Comparison of ENCODE assay signal across 12 cellular contexts in genomic region chr10:7488418-7488829, GRCh38.
DNase-seq lines count a peak whose midpoint lies in the region; ATAC-seq and TF ChIP-seq lines count a peak whose summit lies in the region.
"Had no signal": no experiment of that assay in that cellular context is flagged by ENCODE, and none has a peak within 500 bp of the region (broad histone marks: within the 10 kb centered on the region; RNA-seq: fewer than 3 reads in every experiment).

No MANE protein-coding gene starts in this region.

- peak; percentile 28 to 75 for DNase-seq in NOMO-1 (lab: John Stamatoyannopoulos, UW; ENCODE audit: unreplicated experiment in 2 of 2)
- peak; percentile 63 for DNase-seq in fibroblast of pulmonary artery (ENCODE audit: low read depth)
- DNase-seq in inferior parietal cortex (ENCODE audit: extremely low spot score): no peak
- DNase-seq in stimulated activated CD4-positive, alpha-beta T cell treated with anti-CD3 and anti-CD28 coated beads, Interleukin-4, amount 100 ng/mL, for 4 hours: no peak
- DNase-seq in NCI-H69 (lab: John Stamatoyannopoulos, UW): no peak
- DNase-seq: activated T-cell treated with anti-CD3 and anti-CD28 coated beads for 4 hours; CD8-positive, alpha-beta memory T cell; central memory CD4-positive, alpha-beta T cell; stimulated activated CD4-positive, alpha-beta T cell treated with anti-CD3 and anti-CD28 coated beads, Interleukin-12 subunit alpha, Interleukin-12 subunit beta, amount 100 ng/mL, for 4 hours had no signal

- H3K4me1 ChIP-seq in HEK293 (ENCODE audit: control insufficient read depth, insufficient read depth, low read length) (peaks cover 13% of the 10 kb centered on the region), parathyroid adenoma (peaks cover 8% of the 10 kb centered on the region)

- TF ChIP-seq CTCF in HEK293 (tag by site-specific recombination; IDR thresholded peaks at IDR 0.05) (no peak), fibroblast of pulmonary artery (IDR thresholded peaks at IDR 0.05; ENCODE audit: low read length, missing control alignments) (no peak), parathyroid adenoma (IDR thresholded peaks at IDR 0.05) (no peak)

- peak overlapping the region; percentile 12 for H2AFZ ChIP-seq in parathyroid adenoma

- peak overlapping the region; percentile 2 for H3K4me2 ChIP-seq in parathyroid adenoma (ENCODE audit: low read length)

- POLR2A ChIA-PET in HEK293 (lab: Yijun Ruan, JAX): interaction anchor here (0.6 kb wide), 1 partner anchor 653 kb away, joined by 4 read pairs; no protein-coding TSS in a partner anchor

- no peaks in the 10 kb centered on the region for H3K79me2 ChIP-seq in parathyroid adenoma

- ATAC-seq in GM21528 (IDR thresholded peaks at IDR 0.05; ENCODE audit: low FRiP score, unreplicated experiment): no peak

- CTCF ChIA-PET in HEK293 (lab: Yijun Ruan, JAX): no interaction called here

- no peak overlapping the region for H3K27ac ChIP-seq in HEK293 (ENCODE audit: extremely low read depth, low read depth, low read length)
- no peak overlapping the region for H3K27ac ChIP-seq in parathyroid adenoma

- H3K9me3 ChIP-seq in HEK293 (ENCODE audit: control insufficient read depth, insufficient read depth, low read depth, low read length) (no peaks in the 10 kb centered on the region), parathyroid adenoma (ENCODE audit: control insufficient read depth, low read length) (no peaks in the 10 kb centered on the region)

- H3K9ac ChIP-seq in parathyroid adenoma: no peak overlapping the region

- no peaks in the 10 kb centered on the region for H3K36me3 ChIP-seq in HEK293 (ENCODE audit: control insufficient read depth in 2 of 2, insufficient read depth in 1 of 2, low read length in 2 of 2)
- H3K36me3 ChIP-seq in parathyroid adenoma (ENCODE audit: control insufficient read depth, insufficient read depth, low read length): no peaks in the 10 kb centered on the region

- no peak overlapping the region for H3K4me3 ChIP-seq in HEK293 (ENCODE audit: low read depth, low read length)
- no peak overlapping the region for H3K4me3 ChIP-seq in fibroblast of pulmonary artery (replicated peaks; ENCODE audit: low read depth, low read length)
- H3K4me3 ChIP-seq in parathyroid adenoma (ENCODE audit: low read depth, low read length): no peak overlapping the region

- no peaks in the 10 kb centered on the region for H3K27me3 ChIP-seq in parathyroid adenoma (ENCODE audit: control insufficient read depth, insufficient read depth, low read length)

TF ChIP-seq in HEK293, 187 proteins besides CTCF, POLR2A, EP300 and RAD21 (continues in another document):
- TF ChIP-seq ZNF335 (tag by site-specific recombination; conservative IDR thresholded peaks at IDR 0.05) (peak; percentile 54; the same call in 1 of the 2 replicates), ZNF747 (tag by site-specific recombination; IDR thresholded peaks at IDR 0.05) (no peak), SETDB1 (IDR thresholded peaks at IDR 0.05; ENCODE audit: insufficient read length, low read length) (no peak), ZFP69B (tag by site-specific recombination; IDR thresholded peaks at IDR 0.05) (0 out of 2 replicates have a peak, but pooled peaks have one; percentile 45), ZBTB17 (tag by site-specific recombination; IDR thresholded peaks at IDR 0.05) (0 out of 2 replicates have a peak, but pooled peaks have one; percentile 37), ZNF658 (tag by site-specific recombination; IDR thresholded peaks at IDR 0.05) (no peak), ZBTB44 (tag by site-specific recombination; IDR thresholded peaks at IDR 0.05) (peak; percentile 66; the same call in 1 of the 2 replicates), ZNF692 (tag by site-specific recombination; IDR thresholded peaks at IDR 0.05) (peak; percentile 73), PBX3 (CRISPR knock-in tag; IDR thresholded peaks at IDR 0.05) (no peak)
- TF ChIP-seq, protein P1, sequence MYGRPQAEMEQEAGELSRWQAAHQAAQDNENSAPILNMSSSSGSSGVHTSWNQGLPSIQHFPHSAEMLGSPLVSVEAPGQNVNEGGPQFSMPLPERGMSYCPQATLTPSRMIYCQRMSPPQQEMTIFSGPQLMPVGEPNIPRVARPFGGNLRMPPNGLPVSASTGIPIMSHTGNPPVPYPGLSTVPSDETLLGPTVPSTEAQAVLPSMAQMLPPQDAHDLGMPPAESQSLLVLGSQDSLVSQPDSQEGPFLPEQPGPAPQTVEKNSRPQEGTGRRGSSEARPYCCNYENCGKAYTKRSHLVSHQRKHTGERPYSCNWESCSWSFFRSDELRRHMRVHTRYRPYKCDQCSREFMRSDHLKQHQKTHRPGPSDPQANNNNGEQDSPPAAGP (tag by site-specific recombination; IDR thresholded peaks at IDR 0.05): no peak
- TF ChIP-seq, protein P2, sequence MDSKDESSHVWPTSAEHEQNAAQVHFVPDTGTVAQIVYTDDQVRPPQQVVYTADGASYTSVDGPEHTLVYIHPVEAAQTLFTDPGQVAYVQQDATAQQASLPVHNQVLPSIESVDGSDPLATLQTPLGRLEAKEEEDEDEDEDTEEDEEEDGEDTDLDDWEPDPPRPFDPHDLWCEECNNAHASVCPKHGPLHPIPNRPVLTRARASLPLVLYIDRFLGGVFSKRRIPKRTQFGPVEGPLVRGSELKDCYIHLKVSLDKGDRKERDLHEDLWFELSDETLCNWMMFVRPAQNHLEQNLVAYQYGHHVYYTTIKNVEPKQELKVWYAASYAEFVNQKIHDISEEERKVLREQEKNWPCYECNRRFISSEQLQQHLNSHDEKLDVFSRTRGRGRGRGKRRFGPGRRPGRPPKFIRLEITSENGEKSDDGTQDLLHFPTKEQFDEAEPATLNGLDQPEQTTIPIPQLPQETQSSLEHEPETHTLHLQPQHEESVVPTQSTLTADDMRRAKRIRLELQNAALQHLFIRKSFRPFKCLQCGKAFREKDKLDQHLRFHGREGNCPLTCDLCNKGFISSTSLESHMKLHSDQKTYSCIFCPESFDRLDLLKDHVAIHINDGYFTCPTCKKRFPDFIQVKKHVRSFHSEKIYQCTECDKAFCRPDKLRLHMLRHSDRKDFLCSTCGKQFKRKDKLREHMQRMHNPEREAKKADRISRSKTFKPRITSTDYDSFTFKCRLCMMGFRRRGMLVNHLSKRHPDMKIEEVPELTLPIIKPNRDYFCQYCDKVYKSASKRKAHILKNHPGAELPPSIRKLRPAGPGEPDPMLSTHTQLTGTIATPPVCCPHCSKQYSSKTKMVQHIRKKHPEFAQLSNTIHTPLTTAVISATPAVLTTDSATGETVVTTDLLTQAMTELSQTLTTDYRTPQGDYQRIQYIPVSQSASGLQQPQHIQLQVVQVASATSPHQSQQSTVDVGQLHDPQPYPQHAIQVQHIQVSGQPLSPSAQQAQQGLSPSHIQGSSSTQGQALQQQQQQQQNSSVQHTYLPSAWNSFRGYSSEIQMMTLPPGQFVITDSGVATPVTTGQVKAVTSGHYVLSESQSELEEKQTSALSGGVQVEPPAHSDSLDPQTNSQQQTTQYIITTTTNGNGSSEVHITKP (tag by site-specific recombination; IDR thresholded peaks at IDR 0.05): peak; percentile 47; the same call in 1 of the 2 replicates
- TF ChIP-seq, protein P3, sequence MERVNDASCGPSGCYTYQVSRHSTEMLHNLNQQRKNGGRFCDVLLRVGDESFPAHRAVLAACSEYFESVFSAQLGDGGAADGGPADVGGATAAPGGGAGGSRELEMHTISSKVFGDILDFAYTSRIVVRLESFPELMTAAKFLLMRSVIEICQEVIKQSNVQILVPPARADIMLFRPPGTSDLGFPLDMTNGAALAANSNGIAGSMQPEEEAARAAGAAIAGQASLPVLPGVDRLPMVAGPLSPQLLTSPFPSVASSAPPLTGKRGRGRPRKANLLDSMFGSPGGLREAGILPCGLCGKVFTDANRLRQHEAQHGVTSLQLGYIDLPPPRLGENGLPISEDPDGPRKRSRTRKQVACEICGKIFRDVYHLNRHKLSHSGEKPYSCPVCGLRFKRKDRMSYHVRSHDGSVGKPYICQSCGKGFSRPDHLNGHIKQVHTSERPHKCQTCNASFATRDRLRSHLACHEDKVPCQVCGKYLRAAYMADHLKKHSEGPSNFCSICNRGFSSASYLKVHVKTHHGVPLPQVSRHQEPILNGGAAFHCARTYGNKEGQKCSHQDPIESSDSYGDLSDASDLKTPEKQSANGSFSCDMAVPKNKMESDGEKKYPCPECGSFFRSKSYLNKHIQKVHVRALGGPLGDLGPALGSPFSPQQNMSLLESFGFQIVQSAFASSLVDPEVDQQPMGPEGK (tag by site-specific recombination; IDR thresholded peaks at IDR 0.05): peak; percentile 38

Comparison
In these comparisons a context has a peak if more than half of its experiments do, and no peak if none do; other contexts are left out.
1. DNase-seq: peak in NOMO-1 (2 of 2) and fibroblast of pulmonary artery (single experiment); none in inferior parietal cortex (single experiment), stimulated activated CD4-positive, alpha-beta T cell treated with anti-CD3 and anti-CD28 coated beads, Interleukin-4, amount 100 ng/mL, for 4 hours (0 of 2) and NCI-H69 (single experiment).